In genomic region chr4:57109847-57110634, GRCh38 we compare ENCODE assay signal across 8 cellular contexts. TPM values are rescaled to one million over a fixed set of nuclear protein-coding genes. Genes with fewer than 3 reads are reported as not detected.
DNase-seq lines count a peak whose midpoint lies in the region; ATAC-seq, FAIRE-seq and TF ChIP-seq lines count a peak whose summit lies in the region.

TSS of gene IGFBP7 (minus strand) at chr4:57110385. CDS start at chr4:57110351, 34 bp downstream.

- no peaks in the 10 kb centered on the region for H4K20me1 ChIP-seq in GM12878 (ENCODE audit: control insufficient read depth, insufficient read depth)

- DNase-seq in CD4-positive, alpha-beta memory T cell, result no peak
- DNase-seq in MG63, result peak; percentile 72
- DNase-seq in GM12878 (ENCODE audit: low read depth, low spot score), result no peak
- DNase-seq in hepatic stellate cell (ENCODE audit: low spot score), result peak; percentile 78
- peak; percentile 51 to 61 for DNase-seq in psoas muscle
- no peak for DNase-seq in NCI-H1930 (lab: John Stamatoyannopoulos, UW)
- DNase-seq in NCI-H526 (lab: John Stamatoyannopoulos, UW), result no peak

- no peak for TF ChIP-seq EP300 in GM12878 (IDR thresholded peaks at IDR 0.05; ENCODE audit: borderline replicate concordance in 1 of 2, control insufficient read depth in 1 of 2, low read depth in 2 of 2, low read length in 2 of 2)

- no peaks in the 10 kb centered on the region for H3K36me3 Mint-ChIP-seq in CD4-positive, alpha-beta memory T cell

- peaks cover 8 to 17% (median 10%) of the 10 kb centered on the region in 4 donors for H3K4me1 Mint-ChIP-seq in CD4-positive, alpha-beta memory T cell

- in situ Hi-C loops in GM12878 (cut with MboI), result no loop called here

- H3K27me3 ChIP-seq in CD4-positive, alpha-beta memory T cell (ENCODE audit: insufficient read depth, low read length), result peaks cover 13% of the 10 kb centered on the region
- no peaks in the 10 kb centered on the region for H3K27me3 ChIP-seq in MG63
- H3K27me3 ChIP-seq in GM12878 (replicated peaks in 1 of 2; ENCODE audit: control insufficient read depth in 2 of 2, insufficient read depth in 2 of 2, low read length in 1 of 2), result peaks cover 5 to 9% of the 10 kb centered on the region in 2 experiments
- H3K27me3 ChIP-seq in psoas muscle (ENCODE audit: insufficient read depth in 3 of 3, low read length in 2 of 3), result peaks cover 0 to 22% (median 4%) of the 10 kb centered on the region in 3 donors

- intact Hi-C loops in CD4-positive, alpha-beta memory T cell (cut with micrococcal nuclease), result no loop called here
- intact Hi-C loops in GM12878 (cut with micrococcal nuclease; ENCODE audit: unreplicated experiment), result no loop called here
- intact Hi-C loops in psoas muscle (cut with DNase I), result no loop called here

- SMC1A ChIA-PET in GM12878 (lab: Charles Lee; ENCODE audit: uncharacterized antibody, unreplicated experiment), result no interaction called here

- H3K27me3 Mint-ChIP-seq in CD4-positive, alpha-beta memory T cell, result peaks cover 53 to 59% of the 10 kb centered on the region in 2 donors

- H2AFZ ChIP-seq in GM12878 (ENCODE audit: control insufficient read depth, low read depth, low read length), result no peak within 1 kb of the TSS

- H3K9me3 Mint-ChIP-seq in CD4-positive, alpha-beta memory T cell, result peaks cover 0 to 2% (median 0%) of the 10 kb centered on the region in 8 donors

- POLR2A ChIA-PET in CD4-positive, alpha-beta memory T cell (lab: Charles Lee; ENCODE audit: partially characterized antibody), result no interaction called here
- POLR2A ChIA-PET in GM12878 (lab: Charles Lee), result no interaction called here

- H3K79me2 ChIP-seq in GM12878 (ENCODE audit: control insufficient read depth, insufficient read depth, low read length), result no peaks in the 10 kb centered on the region

- WGBS in GM12878 (ENCODE audit: insufficient coverage, insufficient replicate concordance, low lambda C conversion rate, missing lambda C conversion rate), result 9% methylated on average over 66 of the region's 101 CpGs
- 1 to 2% (median 1%) methylated on average over 39 to 101 of the region's 101 CpGs for WGBS in psoas muscle, 3 donors

- BruUV-seq in GM12878 (replicated peaks; lab: Mats Ljungman, UMichigan), result no TSS peak

- no peaks in the 10 kb centered on the region for H3K36me3 ChIP-seq in CD4-positive, alpha-beta memory T cell (ENCODE audit: insufficient read depth, low read length)
- H3K36me3 ChIP-seq in MG63 (peaks cover 12% of the 10 kb centered on the region), GM12878 (ENCODE audit: control insufficient read depth in 2 of 2, insufficient read depth in 2 of 2, low read length in 1 of 2) (no peaks in the 10 kb centered on the region), psoas muscle (ENCODE audit: insufficient read depth in 1 of 2, low read depth in 1 of 2) (no peaks in the 10 kb centered on the region)

- no peaks in the 10 kb centered on the region for H3K9me3 ChIP-seq in CD4-positive, alpha-beta memory T cell (ENCODE audit: control insufficient read depth in 1 of 2, low read length in 2 of 2)
- H3K9me3 ChIP-seq in MG63 (no peaks in the 10 kb centered on the region), GM12878 (replicated peaks; ENCODE audit: control insufficient read depth, insufficient read depth, low read length) (no peaks in the 10 kb centered on the region), psoas muscle (no peaks in the 10 kb centered on the region)

- no peak within 1 kb of the TSS for H3K27ac ChIP-seq in CD4-positive, alpha-beta memory T cell (ENCODE audit: low read depth, low read length)
- H3K27ac ChIP-seq in GM12878 (ENCODE audit: control insufficient read depth, insufficient read depth), result no peak within 1 kb of the TSS
- peak within 1 kb of the TSS; percentile 77 for H3K27ac ChIP-seq in psoas muscle

- no peak within 1 kb of the TSS for H3K9ac ChIP-seq in GM12878 (ENCODE audit: control insufficient read depth, insufficient read depth, low read length)

- H3K4me2 ChIP-seq in GM12878 (ENCODE audit: control insufficient read depth, insufficient read depth), result peak within 1 kb of the TSS; percentile 38; the same call in 1 of the 2 replicates

- H3K4me3 ChIP-seq in CD4-positive, alpha-beta memory T cell (ENCODE audit: low read length in 2 of 2), result no peak within 1 kb of the TSS
- peak within 1 kb of the TSS; percentile 66 for H3K4me3 ChIP-seq in MG63
- 0 out of 2 replicates have a peak within 1 kb of the TSS, but pooled peaks have one; percentile 1 for H3K4me3 ChIP-seq in GM12878
- H3K4me3 ChIP-seq in psoas muscle, result peak within 1 kb of the TSS; percentile 74

- no peak for FAIRE-seq in GM12878 (lab: Jason Lieb, UNC)

- H3K4me3 Mint-ChIP-seq in CD4-positive, alpha-beta memory T cell, result peak within 1 kb of the TSS; percentile 77 to 95 (median 82)

- peak within 1 kb of the TSS in 2 of 7 donors; percentile 12 to 37 for H3K27ac Mint-ChIP-seq in CD4-positive, alpha-beta memory T cell

- CTCF ChIA-PET in CD4-positive, alpha-beta memory T cell (lab: Charles Lee; ENCODE audit: partially characterized antibody), result no interaction called here
- CTCF ChIA-PET in GM12878 (lab: Yijun Ruan, JAX), result no interaction called here

- no peak for TF ChIP-seq RAD21 in GM12878 (IDR thresholded peaks at IDR 0.05; ENCODE audit: insufficient read depth, low read depth, low read length)

- RAD21 ChIA-PET in GM12878 (lab: Charles Lee; ENCODE audit: unreplicated experiment), result no interaction called here

- H3K4me1 ChIP-seq in CD4-positive, alpha-beta memory T cell (ENCODE audit: insufficient read depth, low read length), result peaks cover 10% of the 10 kb centered on the region
- H3K4me1 ChIP-seq in GM12878 (ENCODE audit: control insufficient read depth, insufficient read depth, low read length) (no peaks in the 10 kb centered on the region), psoas muscle (peaks cover 9% of the 10 kb centered on the region)

- no peak for TF ChIP-seq POLR2A in GM12878 (IDR thresholded peaks at IDR 0.05; ENCODE audit: low read depth, low read length)

- peak; percentile 36 for ATAC-seq in GM19438 (IDR thresholded peaks at IDR 0.05; ENCODE audit: low read depth, unreplicated experiment)
- peak; percentile 57 for ATAC-seq in GM12878
- ATAC-seq in psoas muscle, result peak; percentile 55 to 84 (median 80)

- TF ChIP-seq CTCF in GM12878 (IDR thresholded peaks at IDR 0.05 in 2 of 3, conservative IDR thresholded peaks at IDR 0.05 in 1 of 3; ENCODE audit: control insufficient read depth in 2 of 3, extremely low read depth in 1 of 3, insufficient read depth in 1 of 3, low read depth in 3 of 3, low read length in 3 of 3) (no peak), psoas muscle (IDR thresholded peaks at IDR 0.05) (no peak)

TF ChIP-seq in GM12878, 131 proteins besides CTCF, POLR2A, EP300 and RAD21:
- TF ChIP-seq BHLHE40 (IDR thresholded peaks at IDR 0.05; ENCODE audit: borderline replicate concordance in 1 of 2, low read depth in 2 of 2, low read length in 1 of 2) (0 out of 4 replicates have a peak, but pooled peaks of 1 of the 2 experiments have one; percentile 14), SUZ12 (IDR thresholded peaks at IDR 0.05; ENCODE audit: unreplicated experiment) (peak; percentile 49), TARDBP (IDR thresholded peaks at IDR 0.05; ENCODE audit: borderline replicate concordance) (no peak), CEBPB (IDR thresholded peaks at IDR 0.05; ENCODE audit: borderline replicate concordance in 1 of 2, low read depth in 2 of 2, low read length in 2 of 2) (no peak)
TF ChIP-seq in GM12878: peak in this region for 2.

RNA-seq across cellular contexts. Expression of gene IGFBP7, which starts in this region (rescaled TPM):
- not detected for total RNA-seq in CD4-positive, alpha-beta memory T cell
- not detected for polyA plus RNA-seq in CD4-positive, alpha-beta memory T cell
- total RNA-seq in MG63 (2014; rRNA removed; shearing (Covaris generic); ENCODE audit: low replicate concordance), result 332 and 410 TPM in 2 replicates
- total RNA-seq in GM12878 (2013; cell fraction: nucleolus; rRNA removed), result not detected in 2 replicates
- total RNA-seq in GM12878 (2014; rRNA removed) (not detected in 2 replicates), GM12878 (2014; rRNA removed; fragmentation: Illumina TruSeq; extraction: Trizol) (not detected in 2 replicates), GM12878 (2021) (0.64 and 0.69 TPM in 2 replicates), psoas muscle (100 to 1,000 TPM in 2 of 4 donors, 10 to 100 TPM in 2; 89.0 to 152 (median 101) TPM)
- polyA plus RNA-seq in GM12878 (2011; ENCODE audit: low read depth), result not detected
- polyA plus RNA-seq in GM12878 (2011; rRNA removed) (not detected in 2 replicates), GM12878 (2014; fragmentation: Illumina TruSeq; extraction: Trizol) (not detected in 2 replicates), GM12878 (2014; fragmentation: Nextera tagmentation; extraction: Ambion mirVana) (1 to 10 TPM; 1.6 to 1.9 TPM), GM12878 (2014; rRNA removed) (not detected in 2 replicates), GM12878 (2016; fragmentation: Nextera tagmentation; extraction: Ambion mirVana) (1 to 10 TPM in 1 of 2 experiments, under 1 TPM in 1; 0.84 to 1.4 TPM), psoas muscle (100 to 1,000 TPM in 1 of 3 donors, 10 to 100 TPM in 2; 82.4 to 175 (median 93.7) TPM)
- polyA plus RNA-seq in GM12878 (2011; cell fraction: cytosol; rRNA removed), result 0.05 TPM in 1 of 2 replicates, not detected in the other
- not detected in 2 replicates for polyA plus RNA-seq in GM12878 (2011; cell fraction: nucleus; rRNA removed)
- 0.14 and 0.49 TPM in 2 replicates for polyA plus RNA-seq in GM12878 (2012)
- polyA minus RNA-seq in GM12878 (2011; rRNA and poly(A)+ RNA removed), result not detected in 2 replicates
- not detected in 2 replicates for polyA minus RNA-seq in GM12878 (2011; cell fraction: cytosol; rRNA and poly(A)+ RNA removed)
- polyA minus RNA-seq in GM12878 (2011; cell fraction: nucleus; rRNA and poly(A)+ RNA removed), result not detected in 2 replicates

Comparison
In these comparisons a context has a peak if more than half of its experiments do, and no peak if none do; other contexts are left out.
1. RNA of gene IGFBP7 (total RNA-seq): 332 to 410 TPM in MG63 and 89.0 to 152 TPM in psoas muscle; not detected in CD4-positive, alpha-beta memory T cell and 0.64 to 0.69 TPM in GM12878; every median in the first group is over 10 times any median in the second.
2. RNA of gene IGFBP7 (polyA plus RNA-seq): 82.4 to 175 TPM in psoas muscle; 0.05 to 1.9 TPM in GM12878 and not detected in CD4-positive, alpha-beta memory T cell; every median in the first group is over 10 times any median in the second.
3. DNase-seq: peak in MG63 (single experiment), hepatic stellate cell (single experiment) and psoas muscle (2 of 2); none in CD4-positive, alpha-beta memory T cell (0 of 5), GM12878 (single experiment), NCI-H1930 (0 of 2) and NCI-H526 (0 of 2).
4. H3K4me3 ChIP-seq: peak in MG63 (single experiment), GM12878 (single experiment) and psoas muscle (single experiment); none in CD4-positive, alpha-beta memory T cell (0 of 2).
5. Peak in every context shown above with its lines, with median percentiles within 50 percentile points of each other: ATAC-seq.